1 cellular context compared by ENCODE assay signal in the genomic region with DNA sequence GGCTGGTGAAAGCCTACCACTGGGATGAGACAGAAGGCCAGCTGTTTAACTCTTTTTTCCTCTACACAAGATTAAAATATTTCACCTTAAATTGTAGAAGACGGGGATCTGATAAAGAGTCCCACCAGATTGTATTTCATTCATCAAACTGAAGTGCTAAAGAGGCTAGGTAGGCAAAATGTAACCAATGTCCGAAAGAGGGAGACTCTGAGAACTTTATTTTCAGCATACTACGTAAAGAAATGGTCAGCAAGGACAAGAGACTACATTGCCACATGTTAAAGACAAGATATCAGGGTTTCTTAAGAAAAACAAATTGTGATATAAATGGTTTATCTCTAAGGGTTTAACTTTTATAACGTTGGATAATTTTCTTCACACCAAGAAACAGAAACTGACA.
TF ChIP-seq lines count a peak whose summit lies in the region.

No MANE protein-coding gene starts in this region.

TF ChIP-seq in HepG2, 621 proteins besides CTCF, POLR2A, EP300 and RAD21 (continued from another document):
- TF ChIP-seq ZNF280D (CRISPR knock-in tag; IDR thresholded peaks at IDR 0.05) (no peak), MXD4 (CRISPR knock-in tag; IDR thresholded peaks at IDR 0.05) (no peak), CHD4 (IDR thresholded peaks at IDR 0.05; ENCODE audit: borderline replicate concordance, low read length) (no peak), ZNF7 (CRISPR knock-in tag; IDR thresholded peaks at IDR 0.05) (no peak), ELF1 (CRISPR knock-in tag; IDR thresholded peaks at IDR 0.05) (no peak), YEATS2 (CRISPR knock-in tag; IDR thresholded peaks at IDR 0.05; ENCODE audit: borderline replicate concordance) (no peak), SMAD9 (CRISPR knock-in tag; IDR thresholded peaks at IDR 0.05) (no peak)
- TF ChIP-seq, protein P1, sequence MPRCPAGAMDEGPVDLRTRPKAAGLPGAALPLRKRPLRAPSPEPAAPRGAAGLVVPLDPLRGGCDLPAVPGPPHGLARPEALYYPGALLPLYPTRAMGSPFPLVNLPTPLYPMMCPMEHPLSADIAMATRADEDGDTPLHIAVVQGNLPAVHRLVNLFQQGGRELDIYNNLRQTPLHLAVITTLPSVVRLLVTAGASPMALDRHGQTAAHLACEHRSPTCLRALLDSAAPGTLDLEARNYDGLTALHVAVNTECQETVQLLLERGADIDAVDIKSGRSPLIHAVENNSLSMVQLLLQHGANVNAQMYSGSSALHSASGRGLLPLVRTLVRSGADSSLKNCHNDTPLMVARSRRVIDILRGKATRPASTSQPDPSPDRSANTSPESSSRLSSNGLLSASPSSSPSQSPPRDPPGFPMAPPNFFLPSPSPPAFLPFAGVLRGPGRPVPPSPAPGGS (CRISPR knock-in tag; IDR thresholded peaks at IDR 0.05): no peak
